8 cellular contexts compared by ENCODE assay signal in the genomic region with DNA sequence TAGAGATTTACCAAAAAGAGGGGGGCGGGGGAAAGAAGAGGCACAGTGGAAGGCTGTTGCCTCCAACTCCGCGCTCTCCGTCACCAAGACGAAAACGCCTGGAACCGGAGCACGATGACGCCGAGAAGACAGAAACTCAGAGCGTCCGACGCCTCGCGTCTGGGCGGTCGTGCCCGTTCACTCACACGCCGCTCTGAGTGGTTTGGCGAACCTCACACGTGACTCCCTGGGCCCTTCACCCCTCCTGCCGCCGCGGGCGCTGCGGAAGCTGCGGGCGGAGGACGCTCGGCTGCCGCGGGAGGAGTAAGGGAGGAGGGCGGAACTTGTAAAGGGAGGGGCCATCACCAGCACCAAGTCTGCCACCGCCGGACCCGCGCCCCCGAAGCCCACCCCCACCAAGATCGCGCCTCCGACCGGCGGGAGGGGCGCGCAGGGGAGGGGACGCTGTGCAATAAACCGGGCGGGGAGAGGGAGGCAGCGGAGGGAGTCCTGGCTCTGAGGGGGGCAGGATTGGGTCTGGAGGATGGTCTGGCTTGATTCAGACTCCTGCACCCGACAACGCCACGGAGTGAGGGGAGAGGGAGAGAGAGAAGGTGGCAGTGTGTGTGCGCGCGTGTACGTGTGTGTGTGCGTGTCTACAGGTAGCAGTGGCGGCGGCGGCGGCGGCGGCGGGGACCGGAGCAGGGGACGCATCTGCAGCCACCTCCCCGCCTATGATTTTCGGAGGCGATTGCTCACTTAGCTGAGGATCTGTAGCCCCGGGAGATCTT. TPM values are rescaled to one million over a fixed set of nuclear protein-coding genes. Genes with fewer than 3 reads are reported as not detected.
A peak's percentile ranks its signal among the peaks of the same experiment; 100 is the strongest.
DNase-seq lines count a peak whose midpoint lies in the region; ATAC-seq and TF ChIP-seq lines count a peak whose summit lies in the region.

No MANE protein-coding gene starts in this region.

- peak overlapping the region; percentile 98 for H3K4me3 Mint-ChIP-seq in WTC11

- no peaks in the 10 kb centered on the region for H3K36me3 Mint-ChIP-seq in WTC11

- H3K4me3 ChIP-seq in endocrine pancreas (ENCODE audit: control insufficient read depth, insufficient read depth, low read length), result peak overlapping the region; percentile 95
- H3K4me3 ChIP-seq in lung, result peak overlapping the region; percentile 49

- peaks cover 31% of the 10 kb centered on the region for H3K4me1 Mint-ChIP-seq in WTC11

- H3K36me3 ChIP-seq in endocrine pancreas (ENCODE audit: control insufficient read depth, insufficient read depth, low read length) (no peaks in the 10 kb centered on the region), lung (ENCODE audit: control insufficient read depth in 2 of 2, insufficient read depth in 2 of 2, low read length in 2 of 2) (no peaks in the 10 kb centered on the region)

- H3K27me3 Mint-ChIP-seq in WTC11 (ENCODE audit: low read depth), result peaks cover 9% of the 10 kb centered on the region

- WGBS in lung, 2 donors, result 1 to 2% methylated on average over 51 to 71 of the region's 71 CpGs

- H3K27ac ChIP-seq in lung (ENCODE audit: low read depth in 1 of 2, low read length in 1 of 2), result peak overlapping the region; percentile 18 to 88

- H3K9me3 Mint-ChIP-seq in WTC11, result no peaks in the 10 kb centered on the region

- TF ChIP-seq CTCF in WTC11 (IDR thresholded peaks at IDR 0.05) (no peak), lung (IDR thresholded peaks at IDR 0.05; ENCODE audit: control extremely low read depth, extremely low read depth) (no peak)

- POLR2A ChIA-PET in WTC11 (lab: Charles Lee), result interaction anchor here (0.6 kb wide), 3 partner anchors 57 to 826 kb away, joined by 3 to 5 read pairs (median 4); no protein-coding TSS in a partner anchor

- DNase-seq in Ammon's horn (ENCODE audit: low spot score), result peak; percentile 96
- DNase-seq in NCI-H2107 treated with DMSO at 0.1 percent for 48 hours (lab: John Stamatoyannopoulos, UW; ENCODE audit: unreplicated experiment), result peak; percentile 89
- peak; percentile 85 for DNase-seq in WTC11 (ENCODE audit: low spot score)
- DNase-seq in lung (ENCODE audit: low spot score), result peak; percentile 86
- peak; percentile 33 for DNase-seq in stimulated activated CD8-positive, alpha-beta memory T cell treated with anti-CD3 and anti-CD28 coated beads, Interleukin-4, amount 100 ng/mL, for 24 hours (ENCODE audit: low read depth)

- H3K27ac Mint-ChIP-seq in WTC11, result peak overlapping the region; percentile 94

- H3K27me3 ChIP-seq in endocrine pancreas (ENCODE audit: control insufficient read depth, insufficient read depth, low read length), result no peaks in the 10 kb centered on the region
- H3K27me3 ChIP-seq in lung (ENCODE audit: control insufficient read depth, insufficient read depth), result no peaks in the 10 kb centered on the region

- H3K9me3 ChIP-seq in endocrine pancreas (ENCODE audit: control insufficient read depth, low read length) (no peaks in the 10 kb centered on the region), lung (ENCODE audit: control insufficient read depth in 2 of 2, insufficient read depth in 1 of 2, low read length in 1 of 2) (peaks cover 0 to 2% of the 10 kb centered on the region in 2 donors)

- H3K4me1 ChIP-seq in endocrine pancreas (ENCODE audit: control insufficient read depth, insufficient read depth, low read length) (peaks cover 18% of the 10 kb centered on the region), lung (ENCODE audit: control insufficient read depth in 2 of 2, insufficient read depth in 2 of 2, low read length in 2 of 2) (peaks cover 2 to 4% of the 10 kb centered on the region in 2 donors)

- peak overlapping the region; percentile 99 for H3K9ac ChIP-seq in endocrine pancreas (ENCODE audit: control insufficient read depth, insufficient read depth, low read length)

- peak; percentile 87 for ATAC-seq in GM18870 (IDR thresholded peaks at IDR 0.05; ENCODE audit: unreplicated experiment)
- ATAC-seq in HG03103 (IDR thresholded peaks at IDR 0.05; ENCODE audit: low read depth, unreplicated experiment), result peak; percentile 91
- peak; percentile 77 for ATAC-seq in WTC11
- ATAC-seq in lung (ENCODE audit: insufficient read depth, low FRiP score), result peak; percentile 83

- CTCF ChIA-PET in WTC11 (lab: Charles Lee), result interaction anchor here (0.9 to 2.7 kb wide), 5 partner anchors 15 to 387 kb away, joined by 3 to 13 read pairs (median 4); no protein-coding TSS in a partner anchor

TF ChIP-seq in WTC11, 78 proteins besides CTCF, POLR2A, EP300 and RAD21 (continues in another document):
- no peak for TF ChIP-seq SOX15 (CRISPR knock-in tag; IDR thresholded peaks at IDR 0.05)
- no peak for TF ChIP-seq NR3C1 (CRISPR knock-in tag; conservative IDR thresholded peaks at IDR 0.05; ENCODE audit: low read depth)
- no peak for TF ChIP-seq ATF1 (CRISPR knock-in tag; IDR thresholded peaks at IDR 0.05)
- no peak for TF ChIP-seq TP53 (CRISPR knock-in tag; IDR thresholded peaks at IDR 0.05)
- no peak for TF ChIP-seq NR1H2 (CRISPR knock-in tag; IDR thresholded peaks at IDR 0.05)
- TF ChIP-seq, protein P1, sequence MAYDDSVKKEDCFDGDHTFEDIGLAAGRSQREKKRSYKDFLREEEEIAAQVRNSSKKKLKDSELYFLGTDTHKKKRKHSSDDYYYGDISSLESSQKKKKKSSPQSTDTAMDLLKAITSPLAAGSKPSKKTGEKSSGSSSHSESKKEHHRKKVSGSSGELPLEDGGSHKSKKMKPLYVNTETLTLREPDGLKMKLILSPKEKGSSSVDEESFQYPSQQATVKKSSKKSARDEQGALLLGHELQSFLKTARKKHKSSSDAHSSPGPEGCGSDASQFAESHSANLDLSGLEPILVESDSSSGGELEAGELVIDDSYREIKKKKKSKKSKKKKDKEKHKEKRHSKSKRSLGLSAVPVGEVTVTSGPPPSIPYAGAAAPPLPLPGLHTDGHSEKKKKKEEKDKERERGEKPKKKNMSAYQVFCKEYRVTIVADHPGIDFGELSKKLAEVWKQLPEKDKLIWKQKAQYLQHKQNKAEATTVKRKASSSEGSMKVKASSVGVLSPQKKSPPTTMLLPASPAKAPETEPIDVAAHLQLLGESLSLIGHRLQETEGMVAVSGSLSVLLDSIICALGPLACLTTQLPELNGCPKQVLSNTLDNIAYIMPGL (CRISPR knock-in tag; IDR thresholded peaks at IDR 0.05), result peak; percentile 48; the same call in 1 of the 2 replicates
- TF ChIP-seq NFE2L1 (CRISPR knock-in tag; IDR thresholded peaks at IDR 0.05), result peak; percentile 75; the same call in 1 of the 2 replicates
- no peak for TF ChIP-seq GTF2I (CRISPR knock-in tag; conservative IDR thresholded peaks at IDR 0.05)
- TF ChIP-seq, protein P2, sequence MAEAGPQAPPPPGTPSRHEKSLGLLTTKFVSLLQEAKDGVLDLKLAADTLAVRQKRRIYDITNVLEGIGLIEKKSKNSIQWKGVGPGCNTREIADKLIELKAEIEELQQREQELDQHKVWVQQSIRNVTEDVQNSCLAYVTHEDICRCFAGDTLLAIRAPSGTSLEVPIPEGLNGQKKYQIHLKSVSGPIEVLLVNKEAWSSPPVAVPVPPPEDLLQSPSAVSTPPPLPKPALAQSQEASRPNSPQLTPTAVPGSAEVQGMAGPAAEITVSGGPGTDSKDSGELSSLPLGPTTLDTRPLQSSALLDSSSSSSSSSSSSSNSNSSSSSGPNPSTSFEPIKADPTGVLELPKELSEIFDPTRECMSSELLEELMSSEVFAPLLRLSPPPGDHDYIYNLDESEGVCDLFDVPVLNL (CRISPR knock-in tag; IDR thresholded peaks at IDR 0.05; ENCODE audit: borderline replicate concordance, low read depth), result no peak
- TF ChIP-seq, protein P3, sequence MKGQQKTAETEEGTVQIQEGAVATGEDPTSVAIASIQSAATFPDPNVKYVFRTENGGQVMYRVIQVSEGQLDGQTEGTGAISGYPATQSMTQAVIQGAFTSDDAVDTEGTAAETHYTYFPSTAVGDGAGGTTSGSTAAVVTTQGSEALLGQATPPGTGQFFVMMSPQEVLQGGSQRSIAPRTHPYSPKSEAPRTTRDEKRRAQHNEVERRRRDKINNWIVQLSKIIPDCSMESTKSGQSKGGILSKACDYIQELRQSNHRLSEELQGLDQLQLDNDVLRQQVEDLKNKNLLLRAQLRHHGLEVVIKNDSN (CRISPR knock-in tag; IDR thresholded peaks at IDR 0.05), result peak; percentile 95
- TF ChIP-seq GABPB1 (CRISPR knock-in tag; IDR thresholded peaks at IDR 0.05), result no peak
- TF ChIP-seq KAT7 (CRISPR knock-in tag; IDR thresholded peaks at IDR 0.05; ENCODE audit: borderline replicate concordance), result 0 out of 2 replicates have a peak, but pooled peaks have one; percentile 86
- peak; percentile 80; the same call in 1 of the 2 replicates for TF ChIP-seq TEAD1 (CRISPR knock-in tag; IDR thresholded peaks at IDR 0.05)
- TF ChIP-seq, protein P4, sequence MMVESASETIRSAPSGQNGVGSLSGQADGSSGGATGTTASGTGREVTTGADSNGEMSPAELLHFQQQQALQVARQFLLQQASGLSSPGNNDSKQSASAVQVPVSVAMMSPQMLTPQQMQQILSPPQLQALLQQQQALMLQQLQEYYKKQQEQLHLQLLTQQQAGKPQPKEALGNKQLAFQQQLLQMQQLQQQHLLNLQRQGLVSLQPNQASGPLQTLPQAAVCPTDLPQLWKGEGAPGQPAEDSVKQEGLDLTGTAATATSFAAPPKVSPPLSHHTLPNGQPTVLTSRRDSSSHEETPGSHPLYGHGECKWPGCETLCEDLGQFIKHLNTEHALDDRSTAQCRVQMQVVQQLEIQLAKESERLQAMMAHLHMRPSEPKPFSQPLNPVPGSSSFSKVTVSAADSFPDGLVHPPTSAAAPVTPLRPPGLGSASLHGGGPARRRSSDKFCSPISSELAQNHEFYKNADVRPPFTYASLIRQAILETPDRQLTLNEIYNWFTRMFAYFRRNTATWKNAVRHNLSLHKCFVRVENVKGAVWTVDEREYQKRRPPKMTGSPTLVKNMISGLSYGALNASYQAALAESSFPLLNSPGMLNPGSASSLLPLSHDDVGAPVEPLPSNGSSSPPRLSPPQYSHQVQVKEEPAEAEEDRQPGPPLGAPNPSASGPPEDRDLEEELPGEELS (CRISPR knock-in tag; IDR thresholded peaks at IDR 0.05), result peak; percentile 47; the same call in 1 of the 2 replicates
- no peak for TF ChIP-seq ZNF671 (CRISPR knock-in tag; IDR thresholded peaks at IDR 0.05)

RNA-seq across cellular contexts. Expression of a gene that starts 1.9 kb away (rescaled TPM):
- 12.4 to 16.5 TPM (median 15.7 TPM) in 3 replicates for total RNA-seq in WTC11 (2021)
- total RNA-seq in lung, result 10 to 100 TPM in 1 of 2 donors, 1 to 10 TPM in 1; 3.4 to 22.2 TPM
- polyA plus RNA-seq in lung, result under 1 TPM; 0.24 to 0.33 TPM

Comparison
In these comparisons a context has a peak if more than half of its experiments do, and no peak if none do; other contexts are left out.
1. Peak in every context shown above with its lines: DNase-seq, ATAC-seq, H3K4me3 ChIP-seq and H3K27ac ChIP-seq.
2. DNase-seq: peak in every context shown above with its lines; median percentile 96 in Ammon's horn; 89 in NCI-H2107 treated with DMSO at 0.1 percent for 48 hours; 86 in lung; 85 in WTC11; 33 in stimulated activated CD8-positive, alpha-beta memory T cell treated with anti-CD3 and anti-CD28 coated beads, Interleukin-4, amount 100 ng/mL, for 24 hours.